In genomic region chr1:228004887-228005462, GRCh38 we compare ENCODE assay signal across 14 cellular contexts. TPM values are rescaled to one million over a fixed set of nuclear protein-coding genes. Genes with fewer than 3 reads are reported as not detected.
DNase-seq lines count a peak whose midpoint lies in the region; ATAC-seq and TF ChIP-seq lines count a peak whose summit lies in the region.
"Had no signal": no experiment of that assay in that cellular context is flagged by ENCODE, and none has a peak within 500 bp of the region (broad histone marks: within the 10 kb centered on the region; RNA-seq: fewer than 3 reads in every experiment).

No MANE protein-coding gene starts in this region.

- H3K4me2 ChIP-seq in DND-41 (ENCODE audit: insufficient read depth, low read length) (no peak overlapping the region), osteoblast (ENCODE audit: insufficient read depth, low read length) (no peak overlapping the region)

- DNase-seq in DND-41 (no peak), HEK293T (ENCODE audit: extremely low spot score) (peak; percentile 12), esophagus muscularis mucosa (ENCODE audit: extremely low spot score) (peak; percentile 57), osteoblast (ENCODE audit: insufficient read length, low spot score, missing footprints) (peak; percentile 76), DMS114 treated with DMSO at 0.1 percent for 48 hours (lab: John Stamatoyannopoulos, UW; ENCODE audit: unreplicated experiment) (no peak), germinal center (ENCODE audit: low spot score) (no peak)
- DNase-seq: activated CD4-positive, CD25-positive, alpha-beta regulatory T cell treated with anti-CD3 and anti-CD28 coated beads, Interleukin-2, amount 50 U/mL, for 72 hours; occipital lobe had no signal

- H3K9me3 ChIP-seq in DND-41 (ENCODE audit: insufficient read depth, low read length, severe bottlenecking) (no peaks in the 10 kb centered on the region), esophagus muscularis mucosa (no peaks in the 10 kb centered on the region), osteoblast (ENCODE audit: low read depth, low read length) (no peaks in the 10 kb centered on the region)
- H3K9me3 ChIP-seq: HAP-1 had no signal

- H3K4me3 ChIP-seq in DND-41 (ENCODE audit: low read depth in 1 of 2, low read length in 2 of 2) (no peak overlapping the region), esophagus muscularis mucosa (no peak overlapping the region), osteoblast (ENCODE audit: insufficient read depth, low read length) (no peak overlapping the region)
- H3K4me3 ChIP-seq: HAP-1 had no signal

- no peak overlapping the region for H2AFZ ChIP-seq in DND-41 (ENCODE audit: low read depth, low read length)
- H2AFZ ChIP-seq in osteoblast (ENCODE audit: low read length), result no peak overlapping the region

- WGBS in esophagus muscularis mucosa, result 8% methylated on average over 15 of the region's 18 CpGs

- H4K20me1 ChIP-seq in DND-41 (ENCODE audit: insufficient read depth, low read length) (no peaks in the 10 kb centered on the region), osteoblast (ENCODE audit: insufficient read depth, low read length) (no peaks in the 10 kb centered on the region)

- no peak for TF ChIP-seq POLR2A in esophagus muscularis mucosa (IDR thresholded peaks at IDR 0.05; ENCODE audit: low read depth)

- no peak overlapping the region for H3K9ac ChIP-seq in DND-41 (ENCODE audit: low read depth, low read length)

- H3K36me3 ChIP-seq in DND-41 (ENCODE audit: insufficient read depth, low read length) (no peaks in the 10 kb centered on the region), esophagus muscularis mucosa (no peaks in the 10 kb centered on the region), osteoblast (ENCODE audit: insufficient read depth, low read length) (no peaks in the 10 kb centered on the region)
- H3K36me3 ChIP-seq: HAP-1 had no signal

- CTCF ChIA-PET in HEK293T (lab: Yijun Ruan, JAX), result interaction anchor here (0.5 to 1.4 kb wide), 5 partner anchors 31 to 1217 kb away, joined by 3 to 7 read pairs (median 3); no protein-coding TSS in a partner anchor

- H3K4me1 ChIP-seq in DND-41 (ENCODE audit: insufficient read depth, low read length) (no peaks in the 10 kb centered on the region), esophagus muscularis mucosa (peaks cover 0 to 26% (median 17%) of the 10 kb centered on the region in 4 donors), osteoblast (ENCODE audit: insufficient read depth, low read length) (no peaks in the 10 kb centered on the region)
- H3K4me1 ChIP-seq: HAP-1 had no signal

- POLR2A ChIA-PET in HEK293T (lab: Yijun Ruan, JAX), result interaction anchor here (1.0 to 1.5 kb wide), 2 partner anchors 73 to 77 kb away, joined by 3 to 4 read pairs; partner anchors contain the start of gene ARF1

- TF ChIP-seq CTCF in DND-41 (IDR thresholded peaks at IDR 0.05; ENCODE audit: borderline replicate concordance, extremely low read depth, low read length, poor library complexity, severe bottlenecking) (peak; percentile 17), esophagus muscularis mucosa (IDR thresholded peaks at IDR 0.05) (no peak), osteoblast (IDR thresholded peaks at IDR 0.05; ENCODE audit: extremely low read depth, low read depth, low read length) (no peak)

- H3K27ac ChIP-seq in DND-41 (ENCODE audit: low read length) (no peak overlapping the region), esophagus muscularis mucosa (replicated peaks in 1 of 4) (no peak overlapping the region), osteoblast (ENCODE audit: low read depth, low read length) (no peak overlapping the region)
- H3K27ac ChIP-seq: C4-2B, RWPE1 had no signal

- intact Hi-C loops in esophagus muscularis mucosa (cut with DNase I), result no loop called here

- TF ChIP-seq EP300 in esophagus muscularis mucosa (IDR thresholded peaks at IDR 0.05), result no peak

- H3K27me3 ChIP-seq in DND-41 (ENCODE audit: insufficient read depth, low read length, poor library complexity), result no peaks in the 10 kb centered on the region
- peaks cover 0 to 96% (median 36%) of the 10 kb centered on the region in 4 donors for H3K27me3 ChIP-seq in esophagus muscularis mucosa
- H3K27me3 ChIP-seq in osteoblast (ENCODE audit: insufficient read depth, low read length), result peaks cover 72% of the 10 kb centered on the region

- H3K79me2 ChIP-seq in DND-41 (ENCODE audit: insufficient read depth, low read length) (no peaks in the 10 kb centered on the region), osteoblast (ENCODE audit: insufficient read depth, low read length) (no peaks in the 10 kb centered on the region)

- no peak for ATAC-seq in DND-41 (ENCODE audit: insufficient read depth, low read depth)
- no peak for ATAC-seq in GM19467 (IDR thresholded peaks at IDR 0.05; ENCODE audit: unreplicated experiment)

TF ChIP-seq in HEK293T, 16 proteins besides CTCF, POLR2A, EP300 and RAD21:
- no peak for TF ChIP-seq NFRKB (IDR thresholded peaks at IDR 0.05)
- no peak for TF ChIP-seq PKNOX1 (IDR thresholded peaks at IDR 0.05)
- no peak for TF ChIP-seq FOXM1 (IDR thresholded peaks at IDR 0.05; ENCODE audit: borderline replicate concordance)
- no peak for TF ChIP-seq BHLHE40 (IDR thresholded peaks at IDR 0.05; ENCODE audit: borderline replicate concordance)
- no peak for TF ChIP-seq SUZ12 (IDR thresholded peaks at IDR 0.05)
- TF ChIP-seq ZNF384 (IDR thresholded peaks at IDR 0.05), result no peak
- no peak for TF ChIP-seq TARDBP (IDR thresholded peaks at IDR 0.05)
- no peak for TF ChIP-seq L3MBTL2 (conservative IDR thresholded peaks at IDR 0.05)
- no peak for TF ChIP-seq FOXA1 (IDR thresholded peaks at IDR 0.05)
- no peak for TF ChIP-seq ARNT (IDR thresholded peaks at IDR 0.05)
- no peak for TF ChIP-seq ELF4 (IDR thresholded peaks at IDR 0.05)
- TF ChIP-seq SP1 (IDR thresholded peaks at IDR 0.05), result no peak
- TF ChIP-seq HDGF (IDR thresholded peaks at IDR 0.05; ENCODE audit: borderline replicate concordance), result no peak
- no peak for TF ChIP-seq CTBP1 (IDR thresholded peaks at IDR 0.05; ENCODE audit: borderline replicate concordance)

RNA-seq across cellular contexts. Expression of gene WNT3A, which starts 1.8 kb away (rescaled TPM):
- total RNA-seq in esophagus muscularis mucosa (not detected), osteoblast (not detected in 2 replicates)
- total RNA-seq: fibroblast of villous mesenchyme, occipital lobe, skeletal muscle tissue had no signal

RNA-seq across cellular contexts. Expression of gene WNT9A, which starts 57.2 kb away (rescaled TPM):
- total RNA-seq in esophagus muscularis mucosa (10 to 100 TPM in 3 of 4 donors, 1 to 10 TPM in 1; 7.5 to 18.1 (median 14.4) TPM), osteoblast (0.36 and 0.88 TPM in 2 replicates)

Comparison
In these comparisons a context has a peak if more than half of its experiments do, and no peak if none do; other contexts are left out.
1. DNase-seq: peak in HEK293T (single experiment), esophagus muscularis mucosa (single experiment) and osteoblast (single experiment); none in DND-41 (single experiment), DMS114 treated with DMSO at 0.1 percent for 48 hours (single experiment) and germinal center (single experiment).